In genomic region chr3:159804726-159805410, GRCh38 we compare ENCODE assay signal across 7 cellular contexts. TPM values are rescaled to one million over a fixed set of nuclear protein-coding genes. Genes with fewer than 3 reads are reported as not detected.
DNase-seq lines count a peak whose midpoint lies in the region; ATAC-seq and TF ChIP-seq lines count a peak whose summit lies in the region.

No MANE protein-coding gene starts in this region.

- no peak for TF ChIP-seq POLR2A in gastrocnemius medialis (IDR thresholded peaks at IDR 0.05)

- H3K4me3 ChIP-seq in GM06990 (replicated peaks; ENCODE audit: low read depth, low read length) (no peak overlapping the region), gastrocnemius medialis (no peak overlapping the region)

- DNase-seq in GM06990 (ENCODE audit: extremely low read depth, insufficient read length) (no peak), NCI-H748 (lab: John Stamatoyannopoulos, UW; ENCODE audit: unreplicated experiment) (peak; percentile 63), amygdala (lab: John Stamatoyannopoulos, UW) (peak in 51 of 56 donors; percentile 9 to 88 (median 60)), hepatic stellate cell (ENCODE audit: low spot score) (peak; percentile 72), gastrocnemius medialis (peak; percentile 32 to 51)

- in situ Hi-C loops in gastrocnemius medialis (cut with MboI; ENCODE audit: low sequenced_read_pairs in 4 of 4), result loop anchor here (10.0 to 25.0 kb wide), 5 partner anchors 190 to 968 kb away; no protein-coding TSS in a partner anchor

- ATAC-seq in GM21423 (IDR thresholded peaks at IDR 0.05; ENCODE audit: unreplicated experiment), result peak; percentile 94
- ATAC-seq in HG03565 (IDR thresholded peaks at IDR 0.05; ENCODE audit: unreplicated experiment), result peak; percentile 95
- ATAC-seq in gastrocnemius medialis, result peak; percentile 85 to 93

- no peaks in the 10 kb centered on the region for H3K9me3 ChIP-seq in gastrocnemius medialis

- H3K27me3 ChIP-seq in GM06990 (replicated peaks; ENCODE audit: control insufficient read depth, insufficient read depth, low read length), result no peaks in the 10 kb centered on the region; the same call in 1 of the 2 replicates
- no peaks in the 10 kb centered on the region for H3K27me3 ChIP-seq in gastrocnemius medialis

- intact Hi-C loops in gastrocnemius medialis (cut with DNase I; ENCODE audit: low total_unique reads), result loop anchor here (1.0 to 5.0 kb wide), 5 partner anchors 43 to 958 kb away; no protein-coding TSS in a partner anchor

- peak; percentile 96 for TF ChIP-seq CTCF in GM06990 (IDR thresholded peaks at IDR 0.05; ENCODE audit: insufficient read depth, low read length, poor library complexity, severe bottlenecking)
- peak; percentile 65 to 88 (median 78) for TF ChIP-seq CTCF in gastrocnemius medialis (IDR thresholded peaks at IDR 0.05 in 4 of 5, conservative IDR thresholded peaks at IDR 0.05 in 1 of 5)

- peaks cover 0 to 6% of the 10 kb centered on the region in 2 donors for H3K4me1 ChIP-seq in gastrocnemius medialis

- H3K36me3 ChIP-seq in GM06990 (ENCODE audit: control insufficient read depth, insufficient read depth, low read length), result no peaks in the 10 kb centered on the region
- H3K36me3 ChIP-seq in gastrocnemius medialis, result no peaks in the 10 kb centered on the region

- H3K27ac ChIP-seq in gastrocnemius medialis, result peak overlapping the region; percentile 5 to 47 (median 26)

RNA-seq across cellular contexts. Expression of gene SCHIP1, which starts 34.8 kb away (rescaled TPM):
- total RNA-seq in gastrocnemius medialis, result 100 to 1,000 TPM in 1 of 4 donors, 10 to 100 TPM in 3; 36.8 to 325 (median 85.6) TPM
